11 cellular contexts compared by ENCODE assay signal in genomic region chr17:348692-349425, GRCh38. TPM values are rescaled to one million over a fixed set of nuclear protein-coding genes. Genes with fewer than 3 reads are reported as not detected.
DNase-seq lines count a peak whose midpoint lies in the region; ATAC-seq, FAIRE-seq and TF ChIP-seq lines count a peak whose summit lies in the region.
"Had no signal": no experiment of that assay in that cellular context is flagged by ENCODE, and none has a peak within 500 bp of the region (broad histone marks: within the 10 kb centered on the region; RNA-seq: fewer than 3 reads in every experiment).

No MANE protein-coding gene starts in this region.

- peak; percentile 53 to 64 (median 62) for ATAC-seq in pancreas
- no peak for ATAC-seq in GM19023 (IDR thresholded peaks at IDR 0.05; ENCODE audit: unreplicated experiment)
- ATAC-seq in HG03097 (IDR thresholded peaks at IDR 0.05; ENCODE audit: low FRiP score, unreplicated experiment): no peak
- ATAC-seq in HG03439 (IDR thresholded peaks at IDR 0.05; ENCODE audit: unreplicated experiment): no peak
- ATAC-seq: natural killer cell had no signal

- H3K27me3 ChIP-seq in Peyer's patch (no peaks in the 10 kb centered on the region), pancreas (no peaks in the 10 kb centered on the region)

- 29 to 33% methylated on average over 12 of the region's 12 CpGs for WGBS in pancreas, 2 donors

- peak overlapping the region in 3 of 4 donors; percentile 82 to 97 (median 94) for H3K27ac ChIP-seq in Peyer's patch
- H3K27ac ChIP-seq in pancreas: peak overlapping the region; percentile 85 to 95 (median 95)

- DNase-seq in COR-L47 (lab: John Stamatoyannopoulos, UW) (peak; percentile 19), Peyer's patch (peak in 2 of 3 donors; percentile 66 to 73), cardiac septum (ENCODE audit: low spot score) (peak; percentile 61), pancreas (peak in 5 of 6 donors; percentile 66 to 84 (median 80)), GM12892 (ENCODE audit: insufficient read length) (no peak)
- DNase-seq: activated T-cell treated with anti-CD3 and anti-CD28 coated beads for 4 hours; CD4-positive, CD25-positive, alpha-beta regulatory T cell; natural killer cell had no signal

- H3K9me3 ChIP-seq in Peyer's patch: no peaks in the 10 kb centered on the region
- no peaks in the 10 kb centered on the region for H3K9me3 ChIP-seq in pancreas

- no peak for FAIRE-seq in pancreas (lab: Jason Lieb, UNC)
- no peak for FAIRE-seq in GM12892 (lab: Jason Lieb, UNC)

- no peak overlapping the region for H3K4me3 ChIP-seq in Peyer's patch
- H3K4me3 ChIP-seq in pancreas: no peak overlapping the region

- H3K36me3 ChIP-seq in Peyer's patch: no peaks in the 10 kb centered on the region
- H3K36me3 ChIP-seq in pancreas: no peaks in the 10 kb centered on the region

- H3K4me1 ChIP-seq in Peyer's patch (peaks cover 0 to 52% (median 8%) of the 10 kb centered on the region in 4 donors), pancreas (peaks cover 46 to 60% (median 59%) of the 10 kb centered on the region in 3 donors)

- peak in 1 of 6 experiments; percentile 10 for TF ChIP-seq CTCF in Peyer's patch (IDR thresholded peaks at IDR 0.05)
- no peak for TF ChIP-seq CTCF in pancreas (IDR thresholded peaks at IDR 0.05)

- intact Hi-C loops in cardiac septum (cut with DNase I): no loop called here
- intact Hi-C loops in pancreas (cut with DNase I): no loop called here

- TF ChIP-seq POLR2A in Peyer's patch (IDR thresholded peaks at IDR 0.05): no peak
- TF ChIP-seq POLR2A in GM12892 (IDR thresholded peaks at IDR 0.05; ENCODE audit: low read depth, low read length): no peak

RNA-seq across cellular contexts. Expression of gene RPH3AL, which starts 3.7 kb away (rescaled TPM):
- 10 to 100 TPM; 31.4 to 92.4 (median 48.6) TPM for total RNA-seq in Peyer's patch
- total RNA-seq in cardiac septum: 5.5 TPM
- 10 to 100 TPM; 45.1 to 89.1 (median 61.7) TPM for total RNA-seq in pancreas
- polyA plus RNA-seq in pancreas: 10 to 100 TPM; 43.4 to 46.5 TPM
- polyA plus RNA-seq in GM12892 (2012; ENCODE audit: missing spikeins): not detected

Comparison
In these comparisons a context has a peak if more than half of its experiments do, and no peak if none do; other contexts are left out.
1. ATAC-seq: peak in pancreas (4 of 4); none in GM19023 (single experiment), HG03097 (single experiment) and HG03439 (single experiment).